ENCODE assay signal across 9 cellular contexts in genomic region chr11:72720806-72721205, GRCh38. TPM values are rescaled to one million over a fixed set of nuclear protein-coding genes. Genes with fewer than 3 reads are reported as not detected.
DNase-seq lines count a peak whose midpoint lies in the region; ATAC-seq and TF ChIP-seq lines count a peak whose summit lies in the region.
"Had no signal": no experiment of that assay in that cellular context is flagged by ENCODE, and none has a peak within 500 bp of the region (broad histone marks: within the 10 kb centered on the region; RNA-seq: fewer than 3 reads in every experiment).

No MANE protein-coding gene starts in this region.

- POLR2A ChIA-PET in activated B cell treated with CpG ODN at 0.5 μM for 24 hours (lab: Charles Lee), result interaction anchor here (0.6 to 3.4 kb wide), 2 partner anchors 73 to 1039 kb away, joined by 6 to 25 read pairs; partner anchors contain the start of gene STARD10

- peak overlapping the region; percentile 94 for H3K27ac Mint-ChIP-seq in activated B cell treated with CpG ODN at 0.5 μM for 24 hours

- no peaks in the 10 kb centered on the region for H3K9me3 ChIP-seq in sigmoid colon

- H3K4me1 Mint-ChIP-seq in activated B cell treated with CpG ODN at 0.5 μM for 24 hours, result peaks cover 82% of the 10 kb centered on the region

- peak overlapping the region; percentile 83 to 89 (median 88) for H3K27ac ChIP-seq in sigmoid colon

- CTCF ChIA-PET in activated B cell treated with CpG ODN at 0.5 μM for 24 hours (lab: Charles Lee), result no interaction called here

- no peaks in the 10 kb centered on the region for H3K9me3 Mint-ChIP-seq in activated B cell treated with CpG ODN at 0.5 μM for 24 hours

- H3K36me3 Mint-ChIP-seq in activated B cell treated with CpG ODN at 0.5 μM for 24 hours (ENCODE audit: low read depth), result peaks cover 49% of the 10 kb centered on the region

- TF ChIP-seq CTCF in GM12864 (IDR thresholded peaks at IDR 0.05; ENCODE audit: low read depth, low read length, missing control alignments), result no peak
- no peak for TF ChIP-seq CTCF in activated B cell treated with CpG ODN at 0.5 μM for 24 hours (IDR thresholded peaks at IDR 0.05)
- no peak for TF ChIP-seq CTCF in fibroblast of villous mesenchyme (IDR thresholded peaks at IDR 0.05; ENCODE audit: insufficient read depth, low read depth, low read length)
- no peak for TF ChIP-seq CTCF in sigmoid colon (IDR thresholded peaks at IDR 0.05)

- no peak for TF ChIP-seq EP300 in sigmoid colon (IDR thresholded peaks at IDR 0.05)

- H3K27me3 Mint-ChIP-seq in activated B cell treated with CpG ODN at 0.5 μM for 24 hours, result no peaks in the 10 kb centered on the region

- ATAC-seq in activated B cell treated with CpG ODN at 0.5 μM for 24 hours (ENCODE audit: low read depth), result no peak
- ATAC-seq in GM21619 (IDR thresholded peaks at IDR 0.05; ENCODE audit: unreplicated experiment), result no peak

- TF ChIP-seq POLR2A in sigmoid colon (IDR thresholded peaks at IDR 0.05), result no peak

- H3K4me1 ChIP-seq in sigmoid colon, result peaks cover 0 to 78% (median 61%) of the 10 kb centered on the region in 4 donors

- H3K27me3 ChIP-seq in sigmoid colon, result no peaks in the 10 kb centered on the region

- 19 to 58% methylated on average over 4 of the region's 4 CpGs for WGBS in sigmoid colon, 2 donors

- peak overlapping the region; percentile 97 for H3K4me3 Mint-ChIP-seq in activated B cell treated with CpG ODN at 0.5 μM for 24 hours

- intact Hi-C loops in activated B cell treated with CpG ODN at 0.5 μM for 24 hours (cut with micrococcal nuclease) (loop anchor here (5.0 kb wide), 1 partner anchor 521 kb away; no protein-coding TSS in a partner anchor), sigmoid colon (cut with DNase I) (loop anchor here (10.0 kb wide), 1 partner anchor 424 kb away; the partner anchor contains the start of gene FCHSD2)

- peaks cover 0 to 12% (median 4%) of the 10 kb centered on the region in 4 donors for H3K36me3 ChIP-seq in sigmoid colon

- H3K4me3 ChIP-seq in GM12864 (ENCODE audit: low read depth, low read length) (peak overlapping the region; percentile 72), fibroblast of villous mesenchyme (ENCODE audit: low read depth, low read length) (peak overlapping the region; percentile 61), sigmoid colon (peak overlapping the region; percentile 56 to 82 (median 62))

- no peak for DNase-seq in GM12864 (ENCODE audit: low read depth)
- DNase-seq in activated B cell treated with CpG ODN at 0.5 μM for 24 hours, result no peak
- no peak for DNase-seq in fibroblast of villous mesenchyme (ENCODE audit: low read depth)
- DNase-seq in sigmoid colon, result no peak
- no peak for DNase-seq in stimulated activated CD4-positive, alpha-beta T cell treated with anti-CD3 and anti-CD28 coated beads, Interleukin-15, amount 100 ng/mL, for 24 hours
- no peak for DNase-seq in NCI-H69 (lab: John Stamatoyannopoulos, UW)
- DNase-seq in NK-92 treated with Interleukin-12 subunit alpha and Interleukin-12 subunit beta, amount 100 ng/mL, for 24 hours (lab: John Stamatoyannopoulos, UW), result no peak
- DNase-seq: NCI-H524 had no signal

RNA-seq across cellular contexts. Expression of gene ARAP1, which starts 31.4 kb away (rescaled TPM):
- total RNA-seq in activated B cell treated with CpG ODN at 0.5 μM for 24 hours (113 and 139 TPM in 2 replicates), fibroblast of villous mesenchyme (73.0 and 77.0 TPM in 2 replicates), sigmoid colon (100 to 1,000 TPM in 1 of 4 donors, 10 to 100 TPM in 3; 56.5 to 135 (median 70.0) TPM)
- 10 to 100 TPM; 31.9 to 81.7 (median 34.2) TPM for polyA plus RNA-seq in sigmoid colon

RNA-seq across cellular contexts. Expression of gene PDE2A, which starts 46.6 kb away (rescaled TPM):
- total RNA-seq in activated B cell treated with CpG ODN at 0.5 μM for 24 hours (0.32 and 1.4 TPM in 2 replicates), fibroblast of villous mesenchyme (under 0.01 TPM in 2 replicates), sigmoid colon (10 to 100 TPM; 48.9 to 75.1 (median 62.1) TPM)
- polyA plus RNA-seq in sigmoid colon, result 10 to 100 TPM in 1 of 3 donors, 1 to 10 TPM in 2; 1.8 to 14.7 (median 4.8) TPM

Comparison
In these comparisons a context has a peak if more than half of its experiments do, and no peak if none do; other contexts are left out.
1. RNA of gene PDE2A, which starts 46.6 kb away (total RNA-seq): 48.9 to 75.1 TPM in sigmoid colon; 0.32 to 1.4 TPM in activated B cell treated with CpG ODN at 0.5 μM for 24 hours and under 0.01 TPM in fibroblast of villous mesenchyme; every median in the first group is over 10 times any median in the second.
2. Peak in every context shown above with its lines, with median percentiles within 50 percentile points of each other: H3K4me3 ChIP-seq.